8 cellular contexts compared by ENCODE assay signal in genomic region chr6:99589290-99589672, GRCh38. TPM values are rescaled to one million over a fixed set of nuclear protein-coding genes. Genes with fewer than 3 reads are reported as not detected.
DNase-seq lines count a peak whose midpoint lies in the region; ATAC-seq and TF ChIP-seq lines count a peak whose summit lies in the region.

No MANE protein-coding gene starts in this region.

- H3K4me1 Mint-ChIP-seq in activated T-cell treated with anti-CD3 and anti-CD28 coated beads, Interleukin-2, amount 50 U/mL, for 4 hours (ENCODE audit: low read depth): peaks cover 27% of the 10 kb centered on the region

- H3K27ac ChIP-seq in gastroesophageal sphincter (no peak overlapping the region), psoas muscle (no peak overlapping the region)

- WGBS in gastroesophageal sphincter (ENCODE audit: low coverage in 1 of 2), 2 donors: 20% methylated on average over 1 of the region's 21 CpGs; no CpG with 5 or more reads in 1 of the 2 donors
- 8 to 11% (median 8%) methylated on average over 21 of the region's 21 CpGs for WGBS in psoas muscle, 3 donors

- peaks cover 64% of the 10 kb centered on the region for H3K27me3 Mint-ChIP-seq in activated T-cell treated with anti-CD3 and anti-CD28 coated beads, Interleukin-2, amount 50 U/mL, for 4 hours (ENCODE audit: low read depth)

- no peaks in the 10 kb centered on the region for H3K9me3 Mint-ChIP-seq in activated T-cell treated with anti-CD3 and anti-CD28 coated beads, Interleukin-2, amount 50 U/mL, for 4 hours

- peaks cover 69% of the 10 kb centered on the region for H3K27me3 ChIP-seq in gastroesophageal sphincter
- peaks cover 8 to 75% (median 17%) of the 10 kb centered on the region in 3 donors for H3K27me3 ChIP-seq in psoas muscle (ENCODE audit: insufficient read depth in 3 of 3, low read length in 2 of 3)

- H3K36me3 ChIP-seq in gastroesophageal sphincter (no peaks in the 10 kb centered on the region), psoas muscle (ENCODE audit: insufficient read depth in 1 of 2, low read depth in 1 of 2) (no peaks in the 10 kb centered on the region)

- H3K4me3 ChIP-seq in gastroesophageal sphincter (peak overlapping the region; percentile 26 to 57), psoas muscle (peak overlapping the region; percentile 66)

- in situ Hi-C loops in SK-MEL-5 (cut with HindIII; ENCODE audit: low pct_unique_long_range_greater_than_20kb, low sequenced_read_pairs): loop anchor here (10.0 kb wide), 1 partner anchor 54 kb away; no protein-coding TSS in a partner anchor

- TF ChIP-seq CTCF in gastroesophageal sphincter (IDR thresholded peaks at IDR 0.05) (no peak), psoas muscle (IDR thresholded peaks at IDR 0.05) (no peak)

- H3K4me1 ChIP-seq in gastroesophageal sphincter (peaks cover 0 to 27% (median 24%) of the 10 kb centered on the region in 3 donors), psoas muscle (peaks cover 10% of the 10 kb centered on the region)

- TF ChIP-seq POLR2A in gastroesophageal sphincter (IDR thresholded peaks at IDR 0.05): no peak

- ATAC-seq in activated T-cell treated with anti-CD3 and anti-CD28 coated beads, Interleukin-2, amount 50 U/mL, for 4 hours: peak; percentile 12 to 16
- peak; percentile 29 for ATAC-seq in HG02884 (IDR thresholded peaks at IDR 0.05; ENCODE audit: unreplicated experiment)
- ATAC-seq in gastroesophageal sphincter: peak; percentile 25
- ATAC-seq in psoas muscle: peak in 3 of 4 donors; percentile 11 to 43 (median 16)

- H3K4me3 Mint-ChIP-seq in activated T-cell treated with anti-CD3 and anti-CD28 coated beads, Interleukin-2, amount 50 U/mL, for 4 hours: peak overlapping the region; percentile 86

- no peaks in the 10 kb centered on the region for H3K36me3 Mint-ChIP-seq in activated T-cell treated with anti-CD3 and anti-CD28 coated beads, Interleukin-2, amount 50 U/mL, for 4 hours (ENCODE audit: insufficient read depth)

- intact Hi-C loops in psoas muscle (cut with DNase I): loop anchor here in 1 of 2 donors (5.0 kb wide), 1 partner anchor 158 kb away; no protein-coding TSS in a partner anchor
- intact Hi-C loops in head of caudate nucleus (cut with DNase I): no loop called here

- DNase-seq in activated T-cell treated with anti-CD3 and anti-CD28 coated beads, Interleukin-2, amount 50 U/mL, for 4 hours: no peak
- DNase-seq in activated T-cell treated with anti-CD3 and anti-CD28 coated beads for 4 hours (no peak), SK-MEL-5 (ENCODE audit: low read depth, low spot score) (peak; percentile 8), psoas muscle (no peak), DMS79 (lab: John Stamatoyannopoulos, UW) (no peak), head of caudate nucleus (no peak)

- peaks cover 0 to 1% (median 0%) of the 10 kb centered on the region in 3 donors for H3K9me3 ChIP-seq in gastroesophageal sphincter
- H3K9me3 ChIP-seq in psoas muscle: no peaks in the 10 kb centered on the region

- no peak for TF ChIP-seq EP300 in gastroesophageal sphincter (IDR thresholded peaks at IDR 0.05)

RNA-seq across cellular contexts. Expression of gene PRDM13, which starts 17.4 kb away (rescaled TPM):
- under 1 TPM in 1 of 3 donors, not detected in 2; 0.13 TPM for total RNA-seq in activated T-cell treated with anti-CD3 and anti-CD28 coated beads, Interleukin-2, amount 50 U/mL, for 4 hours
- total RNA-seq in SK-MEL-5 (2014; rRNA removed; shearing (Covaris generic)): 2.6 and 3.5 TPM in 2 replicates
- polyA plus RNA-seq in SK-MEL-5 (2015; cell fraction: cytosol; rRNA removed): 4.4 and 4.5 TPM in 2 replicates
- polyA plus RNA-seq in SK-MEL-5 (2015; cell fraction: nucleus; rRNA removed): 1.2 and 1.4 TPM in 2 replicates
- total RNA-seq in gastroesophageal sphincter (not detected), psoas muscle (not detected)
- polyA plus RNA-seq in psoas muscle: not detected

RNA-seq across cellular contexts. Expression of gene CCNC, which starts 20.8 kb away (rescaled TPM):
- 10 to 100 TPM; 77.9 to 83.7 (median 78.1) TPM for total RNA-seq in activated T-cell treated with anti-CD3 and anti-CD28 coated beads, Interleukin-2, amount 50 U/mL, for 4 hours
- 84.7 and 105 TPM in 2 replicates for total RNA-seq in SK-MEL-5 (2014; rRNA removed; shearing (Covaris generic))
- polyA plus RNA-seq in SK-MEL-5 (2015; cell fraction: cytosol; rRNA removed): 37.1 and 44.7 TPM in 2 replicates
- polyA plus RNA-seq in SK-MEL-5 (2015; cell fraction: nucleus; rRNA removed): 50.9 and 71.5 TPM in 2 replicates
- total RNA-seq in gastroesophageal sphincter: 10 to 100 TPM; 31.6 to 66.2 (median 40.4) TPM
- 10 to 100 TPM; 15.2 to 24.5 (median 19.3) TPM for total RNA-seq in psoas muscle
- polyA plus RNA-seq in psoas muscle: 10 to 100 TPM; 12.4 to 21.4 (median 12.5) TPM
